10 cellular contexts compared by ENCODE assay signal in genomic region chr1:199272690-199273089, GRCh38.
A peak's percentile ranks its signal among the peaks of the same experiment; 100 is the strongest.
DNase-seq lines count a peak whose midpoint lies in the region; ATAC-seq, FAIRE-seq and TF ChIP-seq lines count a peak whose summit lies in the region.
"Had no signal": no experiment of that assay in that cellular context is flagged by ENCODE, and none has a peak within 500 bp of the region (broad histone marks: within the 10 kb centered on the region; RNA-seq: fewer than 3 reads in every experiment).

No MANE protein-coding gene starts in this region.

- TF ChIP-seq POLR2A in right lobe of liver (IDR thresholded peaks at IDR 0.05): no peak
- TF ChIP-seq POLR2A in HepG2 (IDR thresholded peaks at IDR 0.05; ENCODE audit: insufficient read depth in 1 of 2, low read depth in 2 of 2, low read length in 2 of 2): no peak

- H3K79me2 ChIP-seq in HepG2 (ENCODE audit: insufficient read depth, low read length): no peaks in the 10 kb centered on the region

- H3K27ac ChIP-seq in right lobe of liver: no peak overlapping the region
- H3K27ac ChIP-seq in HepG2 (ENCODE audit: extremely low read length, insufficient read depth, low read length): no peak overlapping the region

- no peaks in the 10 kb centered on the region for H3K27me3 Mint-ChIP-seq in progenitor cell of endocrine pancreas
- H3K27me3 Mint-ChIP-seq: activated naive CD8-positive, alpha-beta T cell had no signal

- no peak overlapping the region for H2AFZ ChIP-seq in HepG2 (ENCODE audit: low read length)

- H3K9me3 ChIP-seq in right lobe of liver (no peaks in the 10 kb centered on the region), HepG2 (ENCODE audit: low read length) (peaks cover 6% of the 10 kb centered on the region; the same call in 1 of the 2 replicates)

- CTCF ChIA-PET in HepG2 (lab: Yijun Ruan, JAX; ENCODE audit: low intra/inter-chr PET ratio, low total read pairs): no interaction called here

- in situ Hi-C loops in HepG2 (cut with HindIII; ENCODE audit: extremely low pct_ligation_motif_present, low pct_unique_long_range_greater_than_20kb) (no loop called here), astrocyte of the cerebellum (cut with HindIII; ENCODE audit: low sequenced_read_pairs) (no loop called here)

- no peaks in the 10 kb centered on the region for H4K20me1 ChIP-seq in HepG2 (ENCODE audit: insufficient read depth, low read length)

- no peak for TF ChIP-seq RAD21 in HepG2 (CRISPR knock-in tag; IDR thresholded peaks at IDR 0.05)

- POLR2A ChIA-PET in HepG2 (lab: Yijun Ruan, JAX): no interaction called here

- no peak for FAIRE-seq in HepG2 (lab: Jason Lieb, UNC)

- no TSS peak for BruUV-seq in HepG2 (replicated peaks; lab: Mats Ljungman, UMichigan)

- H3K27ac Mint-ChIP-seq in progenitor cell of endocrine pancreas: no peak overlapping the region

- DNase-seq in right lobe of liver (peak in 2 of 3 donors; percentile 28 to 45), HepG2 (ENCODE audit: low spot score) (no peak), astrocyte of the cerebellum (ENCODE audit: low read depth) (peak; percentile 95), myocyte (ENCODE audit: low read depth) (peak; percentile 94), progenitor cell of endocrine pancreas (ENCODE audit: low spot score, unreplicated experiment) (no peak), hypothalamus (lab: John Stamatoyannopoulos, UW) (no peak), NCI-H524 treated with DMSO at 0.1 percent for 48 hours (lab: John Stamatoyannopoulos, UW) (no peak)
- DNase-seq: DND-41 had no signal

- H3K4me1 ChIP-seq in right lobe of liver: no peaks in the 10 kb centered on the region
- H3K4me1 ChIP-seq in HepG2 (ENCODE audit: insufficient read depth, low read length): no peaks in the 10 kb centered on the region

- no peak overlapping the region for H3K4me3 Mint-ChIP-seq in progenitor cell of endocrine pancreas (ENCODE audit: low read depth)
- H3K4me3 Mint-ChIP-seq: activated naive CD8-positive, alpha-beta T cell had no signal

- H3K4me1 Mint-ChIP-seq in progenitor cell of endocrine pancreas (ENCODE audit: low read depth): peaks cover 5% of the 10 kb centered on the region

- H3K9ac ChIP-seq in HepG2 (ENCODE audit: insufficient read depth, low read depth, low read length): no peak overlapping the region

- TF ChIP-seq CTCF in right lobe of liver (IDR thresholded peaks at IDR 0.05) (no peak), HepG2 (CRISPR knock-in tag; IDR thresholded peaks at IDR 0.05) (no peak), astrocyte of the cerebellum (IDR thresholded peaks at IDR 0.05; ENCODE audit: low read depth, low read length, missing control alignments) (no peak), progenitor cell of endocrine pancreas (IDR thresholded peaks at IDR 0.05; ENCODE audit: unreplicated experiment) (no peak)

- H3K4me3 ChIP-seq in right lobe of liver (no peak overlapping the region), HepG2 (replicated peaks in 1 of 3; ENCODE audit: insufficient read depth in 1 of 3, low read depth in 2 of 3, low read length in 3 of 3) (no peak overlapping the region), astrocyte of the cerebellum (ENCODE audit: low read depth, low read length) (no peak overlapping the region)

- TF ChIP-seq EP300 in HepG2 (IDR thresholded peaks at IDR 0.05; ENCODE audit: low read depth in 2 of 2, low read length in 2 of 2) (no peak), HepG2 (CRISPR knock-in tag; IDR thresholded peaks at IDR 0.05; ENCODE audit: borderline replicate concordance) (no peak)

- H3K4me2 ChIP-seq in HepG2 (ENCODE audit: low read depth, low read length): no peak overlapping the region

- H3K27me3 ChIP-seq in right lobe of liver (no peaks in the 10 kb centered on the region), HepG2 (ENCODE audit: control insufficient read depth in 1 of 2, insufficient read depth in 2 of 2, low read length in 2 of 2) (no peaks in the 10 kb centered on the region)

- intact Hi-C loops in right lobe of liver (cut with DNase I): no loop called here
- intact Hi-C loops in HepG2 (cut with micrococcal nuclease; ENCODE audit: unreplicated experiment): no loop called here

- ATAC-seq in right lobe of liver (peak in 2 of 4 donors; percentile 49 to 62), HepG2 (no peak), HG03196 (IDR thresholded peaks at IDR 0.05; ENCODE audit: unreplicated experiment) (peak; percentile 76)

- 54% methylated on average over 3 of the region's 3 CpGs for WGBS in right lobe of liver (ENCODE audit: insufficient coverage, low coverage, low lambda C conversion rate, missing lambda C conversion rate)
- 0% methylated on average over 3 of the region's 3 CpGs for WGBS in HepG2 (ENCODE audit: low lambda C conversion rate)

- H3K9me3 Mint-ChIP-seq in progenitor cell of endocrine pancreas (ENCODE audit: low read depth): peaks cover 3% of the 10 kb centered on the region

- no peaks in the 10 kb centered on the region for H3K36me3 Mint-ChIP-seq in progenitor cell of endocrine pancreas (ENCODE audit: insufficient read depth)
- H3K36me3 Mint-ChIP-seq: activated naive CD8-positive, alpha-beta T cell had no signal

- H3K36me3 ChIP-seq in right lobe of liver: no peaks in the 10 kb centered on the region
- no peaks in the 10 kb centered on the region for H3K36me3 ChIP-seq in HepG2 (replicated peaks in 1 of 2; ENCODE audit: control insufficient read depth in 1 of 2, insufficient read depth in 2 of 2, low read length in 2 of 2)

TF ChIP-seq in HepG2, 621 proteins besides CTCF, POLR2A, EP300 and RAD21 (continues in another document):
- TF ChIP-seq ZMYM3 (CRISPR knock-in tag; IDR thresholded peaks at IDR 0.05) (no peak), MNT (IDR thresholded peaks at IDR 0.05) (no peak), ZNF720 (CRISPR knock-in tag; IDR thresholded peaks at IDR 0.05) (no peak), KIAA2018 (CRISPR knock-in tag; IDR thresholded peaks at IDR 0.05; ENCODE audit: borderline replicate concordance) (no peak), KMT2B (CRISPR knock-in tag; IDR thresholded peaks at IDR 0.05) (no peak), KDM6A (CRISPR knock-in tag; IDR thresholded peaks at IDR 0.05; ENCODE audit: low read depth) (no peak), ZNF138 (CRISPR knock-in tag; IDR thresholded peaks at IDR 0.05; ENCODE audit: low read depth) (no peak)

Comparison
In these comparisons a context has a peak if more than half of its experiments do, and no peak if none do; other contexts are left out.
1. DNase-seq: peak in right lobe of liver (2 of 3), astrocyte of the cerebellum (single experiment) and myocyte (single experiment); none in HepG2 (single experiment), progenitor cell of endocrine pancreas (single experiment), hypothalamus (0 of 51) and NCI-H524 treated with DMSO at 0.1 percent for 48 hours (single experiment).